8 cellular contexts compared by ENCODE assay signal in genomic region chr7:73739387-73739767, GRCh38. TPM values are rescaled to one million over a fixed set of nuclear protein-coding genes. Genes with fewer than 3 reads are reported as not detected.
DNase-seq lines count a peak whose midpoint lies in the region; ATAC-seq and TF ChIP-seq lines count a peak whose summit lies in the region.

No MANE protein-coding gene starts in this region.

- CTCF ChIA-PET in PC-3 (lab: Charles Lee): no interaction called here

- H3F3A ChIP-seq in PC-3 (ENCODE audit: low read length, unreplicated experiment): no peaks in the 10 kb centered on the region

- peak overlapping the region; percentile 99 for H3K4me2 ChIP-seq in PC-3 (ENCODE audit: low read length)

- H3K27ac ChIP-seq in PC-3 (ENCODE audit: low read length): peak overlapping the region; percentile 73
- peak overlapping the region; percentile 92 to 94 (median 94) for H3K27ac ChIP-seq in esophagus squamous epithelium
- peak overlapping the region; percentile 89 for H3K27ac ChIP-seq in rectal smooth muscle tissue (ENCODE audit: low read depth, low read length)

- POLR2A ChIA-PET in PC-3 (lab: Charles Lee; ENCODE audit: unreplicated experiment): interaction anchor here (1.5 kb wide), 1 partner anchor 88 kb away, joined by 8 read pairs; no protein-coding TSS in a partner anchor

- H3K36me3 ChIP-seq in PC-3 (ENCODE audit: low read depth, low read length) (peaks cover 7% of the 10 kb centered on the region; the same call in 1 of the 2 replicates), esophagus squamous epithelium (peaks cover 0 to 23% (median 7%) of the 10 kb centered on the region in 3 donors), rectal smooth muscle tissue (ENCODE audit: control insufficient read depth, insufficient read depth, low read length) (peaks cover 17% of the 10 kb centered on the region)

- no peak for TF ChIP-seq CTCF in GM12875 (IDR thresholded peaks at IDR 0.05; ENCODE audit: borderline replicate concordance, insufficient read depth, low read depth, low read length)
- no peak for TF ChIP-seq CTCF in PC-3 (conservative IDR thresholded peaks at IDR 0.05; ENCODE audit: low read depth, low read length)
- peak in 1 of 6 experiments; percentile 1 for TF ChIP-seq CTCF in esophagus squamous epithelium (IDR thresholded peaks at IDR 0.05)

- H3K9ac ChIP-seq in PC-3 (ENCODE audit: low read length) (peak overlapping the region; percentile 97), rectal smooth muscle tissue (ENCODE audit: low read length) (peak overlapping the region; percentile 95)

- H3K9me3 ChIP-seq in PC-3 (ENCODE audit: low read length) (no peaks in the 10 kb centered on the region), esophagus squamous epithelium (no peaks in the 10 kb centered on the region)

- intact Hi-C loops in PC-3 (cut with micrococcal nuclease) (loop anchor here (2.0 kb wide), 2 partner anchors 31 to 111 kb away; partner anchors contain the start of gene CLDN3), esophagus squamous epithelium (cut with DNase I) (loop anchor here (10.0 kb wide), 1 partner anchor 115 kb away; no protein-coding TSS in a partner anchor)

- H3K27me3 ChIP-seq in PC-3 (ENCODE audit: low read length) (no peaks in the 10 kb centered on the region), esophagus squamous epithelium (no peaks in the 10 kb centered on the region), rectal smooth muscle tissue (ENCODE audit: control insufficient read depth, insufficient read depth, low read length) (no peaks in the 10 kb centered on the region)

- H3K79me2 ChIP-seq in PC-3 (ENCODE audit: low read length): peaks cover 21% of the 10 kb centered on the region

- peaks cover 36% of the 10 kb centered on the region for H3K4me1 ChIP-seq in PC-3 (ENCODE audit: insufficient read depth, low read length)
- H3K4me1 ChIP-seq in esophagus squamous epithelium: peaks cover 22 to 76% (median 28%) of the 10 kb centered on the region in 3 donors
- peaks cover 5% of the 10 kb centered on the region for H3K4me1 ChIP-seq in rectal smooth muscle tissue (ENCODE audit: control insufficient read depth, insufficient read depth, low read length)

- DNase-seq in PC-3 (no peak), esophagus squamous epithelium (lab: John Stamatoyannopoulos, UW) (no peak), NOMO-1 treated with dmso at 0.1 percent for 144 hours (lab: John Stamatoyannopoulos, UW; ENCODE audit: unreplicated experiment) (no peak), NCI-H1417 treated with DMSO at 0.1 percent for 48 hours (lab: John Stamatoyannopoulos, UW) (no peak), AG08396 (ENCODE audit: low spot score) (no peak)

- H4K20me1 ChIP-seq in PC-3 (ENCODE audit: low read length): peaks cover 10% of the 10 kb centered on the region; the same call in 1 of the 2 replicates

- no peak for TF ChIP-seq POLR2A in esophagus squamous epithelium (IDR thresholded peaks at IDR 0.05)

- no peaks in the 10 kb centered on the region for H3K9me2 ChIP-seq in PC-3 (replicated peaks; ENCODE audit: low read length)

- BruUV-seq in PC-3 (replicated peaks; lab: Mats Ljungman, UMichigan): TSS peak; percentile 68

- H2AFZ ChIP-seq in PC-3 (ENCODE audit: low read length): peak overlapping the region; percentile 94

- H3K4me3 ChIP-seq in GM12875 (ENCODE audit: low read depth, low read length) (peak overlapping the region; percentile 62), PC-3 (ENCODE audit: low read length) (peak overlapping the region; percentile 92), esophagus squamous epithelium (peak overlapping the region; percentile 72 to 86 (median 79)), rectal smooth muscle tissue (ENCODE audit: low read length) (peak overlapping the region; percentile 88)

- WGBS in esophagus squamous epithelium, 2 donors: 42 to 51% methylated on average over 10 to 13 of the region's 13 CpGs

- ATAC-seq in PC-3 (no peak), HG02798 (IDR thresholded peaks at IDR 0.05; ENCODE audit: poor library complexity, unreplicated experiment) (no peak)

RNA-seq across cellular contexts. Expression of gene ABHD11, which starts 0.8 kb away (rescaled TPM):
- total RNA-seq in PC-3 (2014; rRNA removed) (38.6 and 41.4 TPM in 2 replicates), esophagus squamous epithelium (10 to 100 TPM in 3 of 4 donors, 1 to 10 TPM in 1; 8.3 to 22.6 (median 19.3) TPM)

RNA-seq across cellular contexts. Expression of gene STX1A, which starts 19.9 kb away (rescaled TPM):
- 145 and 163 TPM in 2 replicates for total RNA-seq in PC-3 (2014; rRNA removed)
- total RNA-seq in esophagus squamous epithelium: 1 to 10 TPM in 3 of 4 donors, under 1 TPM in 1; 0.94 to 4.0 (median 1.8) TPM

RNA-seq across cellular contexts. Expression of gene CLDN3, which starts 30.7 kb away (rescaled TPM):
- total RNA-seq in PC-3 (2014; rRNA removed) (51.6 and 70.7 TPM in 2 replicates), esophagus squamous epithelium (1 to 10 TPM in 1 of 4 donors, not detected in 3; 1.3 TPM)

RNA-seq across cellular contexts. Expression of gene BUD23, which starts 56.0 kb away (rescaled TPM):
- total RNA-seq in PC-3 (2014; rRNA removed): 124 and 138 TPM in 2 replicates
- total RNA-seq in esophagus squamous epithelium: 10 to 100 TPM; 24.9 to 44.7 (median 42.6) TPM

RNA-seq across cellular contexts. Expression of gene DNAJC30, which starts 56.1 kb away (rescaled TPM):
- total RNA-seq in PC-3 (2014; rRNA removed) (2.9 and 4.8 TPM in 2 replicates), esophagus squamous epithelium (1 to 10 TPM; 2.7 to 5.7 (median 4.8) TPM)

Comparison
In these comparisons a context has a peak if more than half of its experiments do, and no peak if none do; other contexts are left out.
1. RNA of gene STX1A, which starts 19.9 kb away (total RNA-seq): 145 to 163 TPM in PC-3; 0.94 to 4.0 TPM in esophagus squamous epithelium; every median in the first group is over 10 times any median in the second.
2. RNA of gene CLDN3, which starts 30.7 kb away (total RNA-seq): 51.6 to 70.7 TPM in PC-3; 1.3 TPM in esophagus squamous epithelium; every median in the first group is over 10 times any median in the second.
3. Peak in every context shown above with its lines, with median percentiles within 50 percentile points of each other: H3K4me3 ChIP-seq and H3K27ac ChIP-seq.